ENCODE assay signal across 10 cellular contexts in genomic region chr1:234768569-234769283, GRCh38.
DNase-seq lines count a peak whose midpoint lies in the region; TF ChIP-seq lines count a peak whose summit lies in the region.
"Had no signal": no experiment of that assay in that cellular context is flagged by ENCODE, and none has a peak within 500 bp of the region (broad histone marks: within the 10 kb centered on the region; RNA-seq: fewer than 3 reads in every experiment).

No MANE protein-coding gene starts in this region.

- no peaks in the 10 kb centered on the region for H3K36me3 ChIP-seq in tibial nerve
- H3K36me3 ChIP-seq: lower lobe of right lung had no signal

- no peak overlapping the region for H3K4me3 ChIP-seq in HL-60 (replicated peaks; ENCODE audit: insufficient read depth, low read length)
- no peak overlapping the region for H3K4me3 ChIP-seq in tibial nerve
- H3K4me3 ChIP-seq: lower lobe of right lung had no signal

- peaks cover 49% of the 10 kb centered on the region for H3K4me1 Mint-ChIP-seq in glutamatergic neuron (ENCODE audit: low read depth, unreplicated experiment)

- H3K27ac ChIP-seq in HL-60 (replicated peaks) (peak overlapping the region; percentile 14; the same call in 1 of the 2 replicates), tibial nerve (no peak overlapping the region)
- H3K27ac ChIP-seq: lower lobe of right lung had no signal

- H3K9me3 Mint-ChIP-seq in glutamatergic neuron (ENCODE audit: unreplicated experiment): peaks cover 17% of the 10 kb centered on the region

- H3K27me3 ChIP-seq in HL-60 (ENCODE audit: insufficient read depth, poor library complexity, severe bottlenecking): no peaks in the 10 kb centered on the region
- H3K27me3 ChIP-seq in tibial nerve: no peaks in the 10 kb centered on the region

- no peak for TF ChIP-seq EP300 in tibial nerve (IDR thresholded peaks at IDR 0.05)

- TF ChIP-seq CTCF in HL-60 (IDR thresholded peaks at IDR 0.05; ENCODE audit: insufficient read depth, low read length) (no peak), glutamatergic neuron (IDR thresholded peaks at IDR 0.05; ENCODE audit: partially characterized antibody, unreplicated experiment) (no peak), tibial nerve (IDR thresholded peaks at IDR 0.05) (no peak)

- H3K27ac Mint-ChIP-seq in glutamatergic neuron (ENCODE audit: unreplicated experiment): peak overlapping the region; percentile 72

- H3K27me3 Mint-ChIP-seq in glutamatergic neuron (ENCODE audit: unreplicated experiment): peaks cover 8% of the 10 kb centered on the region

- no peaks in the 10 kb centered on the region for H3K36me3 Mint-ChIP-seq in glutamatergic neuron (ENCODE audit: unreplicated experiment)

- peaks cover 0 to 15% (median 4%) of the 10 kb centered on the region in 4 donors for H3K4me1 ChIP-seq in tibial nerve

- H3K9me3 ChIP-seq in tibial nerve: no peaks in the 10 kb centered on the region
- H3K9me3 ChIP-seq: lower lobe of right lung had no signal

- TF ChIP-seq POLR2A in tibial nerve (IDR thresholded peaks at IDR 0.05): no peak

- H3K4me3 Mint-ChIP-seq in glutamatergic neuron (ENCODE audit: unreplicated experiment): no peak overlapping the region

- WGBS in tibial nerve, 2 donors: 90 to 92% methylated on average over 15 to 16 of the region's 16 CpGs

- DNase-seq in HL-60 (ENCODE audit: low read depth in 1 of 2, low spot score in 1 of 2) (no peak), glutamatergic neuron (no peak), tibial nerve (ENCODE audit: low spot score in 2 of 2) (no peak), G401 (ENCODE audit: low spot score) (no peak), putamen (ENCODE audit: low spot score) (no peak), NCI-H1048 (lab: John Stamatoyannopoulos, UW) (no peak)
- peak; percentile 82 for DNase-seq in activated CD8-positive, alpha-beta memory T cell treated with anti-CD3 and anti-CD28 coated beads for 24 hours
- DNase-seq in stimulated activated CD8-positive, alpha-beta memory T cell treated with anti-CD3 and anti-CD28 coated beads, Interleukin-4, amount 100 ng/mL, for 24 hours (ENCODE audit: low read depth): peak; percentile 54
- DNase-seq: lower lobe of right lung, NCI-H526 had no signal

- in situ Hi-C loops in G401 (cut with HindIII; ENCODE audit: low sequenced_read_pairs): no loop called here

Comparison
In these comparisons a context has a peak if more than half of its experiments do, and no peak if none do; other contexts are left out.
1. DNase-seq: peak in activated CD8-positive, alpha-beta memory T cell treated with anti-CD3 and anti-CD28 coated beads for 24 hours (single experiment) and stimulated activated CD8-positive, alpha-beta memory T cell treated with anti-CD3 and anti-CD28 coated beads, Interleukin-4, amount 100 ng/mL, for 24 hours (single experiment); none in HL-60 (0 of 2), glutamatergic neuron (single experiment), tibial nerve (0 of 2), G401 (single experiment), putamen (single experiment) and NCI-H1048 (single experiment).